In genomic region chr4:119162174-119162573, GRCh38 we compare ENCODE assay signal across 1 cellular context.
TF ChIP-seq lines count a peak whose summit lies in the region.

No MANE protein-coding gene starts in this region.

TF ChIP-seq in H1, 55 proteins besides CTCF, POLR2A, EP300 and RAD21:
- no peak for TF ChIP-seq KDM1A (IDR thresholded peaks at IDR 0.05; ENCODE audit: borderline replicate concordance, low read length)
